Comparison of ENCODE assay signal across 24 cellular contexts in the genomic region with DNA sequence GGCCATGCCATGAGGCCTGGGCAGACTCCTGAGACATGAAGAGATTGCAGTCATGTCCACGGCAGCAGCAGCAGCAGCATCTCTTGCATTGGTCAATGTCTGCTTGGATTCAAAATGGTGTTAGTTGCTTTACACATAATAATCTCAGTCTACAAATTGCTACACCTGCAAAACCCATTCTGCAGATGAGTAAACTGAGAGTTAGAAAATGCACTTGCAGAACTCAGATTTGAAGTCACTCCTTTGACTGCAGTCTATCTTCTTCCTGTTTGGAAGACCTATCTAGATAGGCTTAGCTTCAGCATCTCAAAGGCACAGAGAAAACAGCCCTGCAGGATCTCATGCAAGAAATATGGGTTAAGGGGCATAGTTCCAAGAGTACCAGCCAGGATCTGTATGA.
DNase-seq lines count a peak whose midpoint lies in the region; ATAC-seq, FAIRE-seq and TF ChIP-seq lines count a peak whose summit lies in the region.
"Had no signal": no experiment of that assay in that cellular context is flagged by ENCODE, and none has a peak within 500 bp of the region (broad histone marks: within the 10 kb centered on the region; RNA-seq: fewer than 3 reads in every experiment).

No MANE protein-coding gene starts in this region.

- no peaks in the 10 kb centered on the region for H3K9me3 ChIP-seq in HepG2 (ENCODE audit: low read length)
- H3K9me3 ChIP-seq in right lobe of liver, result no peaks in the 10 kb centered on the region
- no peaks in the 10 kb centered on the region for H3K9me3 ChIP-seq in esophagus muscularis mucosa
- H3K9me3 ChIP-seq: BE2C, BLaER1 had no signal

- no peak for TF ChIP-seq RAD21 in HepG2 (CRISPR knock-in tag; IDR thresholded peaks at IDR 0.05)

- H3K36me3 ChIP-seq in HepG2 (replicated peaks in 1 of 2; ENCODE audit: control insufficient read depth in 1 of 2, insufficient read depth in 2 of 2, low read length in 2 of 2), result no peaks in the 10 kb centered on the region
- no peaks in the 10 kb centered on the region for H3K36me3 ChIP-seq in right lobe of liver
- H3K36me3 ChIP-seq in esophagus muscularis mucosa, result no peaks in the 10 kb centered on the region
- H3K36me3 ChIP-seq: BE2C, BLaER1 had no signal

- DNase-seq in HepG2 (ENCODE audit: low spot score) (no peak), right lobe of liver (no peak), esophagus muscularis mucosa (ENCODE audit: extremely low spot score) (peak; percentile 37), NCI-H82 treated with DMSO at 0.1 percent for 48 hours (lab: John Stamatoyannopoulos, UW; ENCODE audit: unreplicated experiment) (no peak), T-helper 1 cell (no peak)
- DNase-seq: ACHN; BE2C; C1 segment of cervical spinal cord; CD4-positive, alpha-beta memory T cell; CD4-positive, CD25-positive, alpha-beta regulatory T cell; CD8-positive, alpha-beta memory T cell; COR-L47; DMS 273 treated with DMSO at 0.1 percent for 48 hours; DMS153; DMS53; DMS79; DND-41; EL; GDM1 had no signal

- intact Hi-C loops in HepG2 (cut with micrococcal nuclease; ENCODE audit: unreplicated experiment), result no loop called here
- intact Hi-C loops in right lobe of liver (cut with DNase I), result no loop called here
- intact Hi-C loops in esophagus muscularis mucosa (cut with DNase I), result no loop called here

- H3K27ac ChIP-seq in HepG2 (ENCODE audit: extremely low read length, insufficient read depth, low read length) (no peak overlapping the region), right lobe of liver (no peak overlapping the region), esophagus muscularis mucosa (replicated peaks in 1 of 4) (no peak overlapping the region)
- H3K27ac ChIP-seq: 22Rv1, BLaER1 had no signal

- 14% methylated on average over 1 of the region's 1 CpG for WGBS in HepG2 (ENCODE audit: low lambda C conversion rate)
- 83% methylated on average over 1 of the region's 1 CpG for WGBS in right lobe of liver (ENCODE audit: insufficient coverage, low coverage, low lambda C conversion rate, missing lambda C conversion rate)
- WGBS in esophagus muscularis mucosa, result 100% methylated on average over 1 of the region's 1 CpG

- BruUV-seq in HepG2 (replicated peaks; lab: Mats Ljungman, UMichigan), result no TSS peak

- no peak overlapping the region for H3K9ac ChIP-seq in HepG2 (ENCODE audit: insufficient read depth, low read depth, low read length)
- H3K9ac ChIP-seq: BLaER1 had no signal

- ATAC-seq in HepG2 (no peak), right lobe of liver (no peak)
- ATAC-seq: GM12878 had no signal

- POLR2A ChIA-PET in HepG2 (lab: Yijun Ruan, JAX), result no interaction called here

- no peaks in the 10 kb centered on the region for H3K79me2 ChIP-seq in HepG2 (ENCODE audit: insufficient read depth, low read length)

- H3K27me3 ChIP-seq in HepG2 (ENCODE audit: control insufficient read depth in 1 of 2, insufficient read depth in 2 of 2, low read length in 2 of 2) (peaks cover 2 to 7% of the 10 kb centered on the region in 2 experiments; a peak in 1 of 5 replicates), right lobe of liver (no peaks in the 10 kb centered on the region), esophagus muscularis mucosa (no peaks in the 10 kb centered on the region)
- H3K27me3 ChIP-seq: BE2C, BLaER1 had no signal

- CTCF ChIA-PET in HepG2 (lab: Yijun Ruan, JAX; ENCODE audit: low intra/inter-chr PET ratio, low total read pairs), result no interaction called here

- TF ChIP-seq POLR2A in HepG2 (IDR thresholded peaks at IDR 0.05; ENCODE audit: insufficient read depth in 1 of 2, low read depth in 2 of 2, low read length in 2 of 2), result no peak
- no peak for TF ChIP-seq POLR2A in right lobe of liver (IDR thresholded peaks at IDR 0.05)
- TF ChIP-seq POLR2A in esophagus muscularis mucosa (IDR thresholded peaks at IDR 0.05; ENCODE audit: low read depth), result no peak

- H3K4me2 ChIP-seq in HepG2 (ENCODE audit: low read depth, low read length), result no peak overlapping the region

- TF ChIP-seq EP300 in HepG2 (IDR thresholded peaks at IDR 0.05; ENCODE audit: low read depth in 2 of 2, low read length in 2 of 2), result no peak
- no peak for TF ChIP-seq EP300 in HepG2 (CRISPR knock-in tag; IDR thresholded peaks at IDR 0.05; ENCODE audit: borderline replicate concordance)
- TF ChIP-seq EP300 in esophagus muscularis mucosa (IDR thresholded peaks at IDR 0.05), result no peak

- in situ Hi-C loops in HepG2 (cut with HindIII; ENCODE audit: extremely low pct_ligation_motif_present, low pct_unique_long_range_greater_than_20kb), result no loop called here

- H3K4me1 ChIP-seq in HepG2 (ENCODE audit: insufficient read depth, low read length), result no peaks in the 10 kb centered on the region
- H3K4me1 ChIP-seq in right lobe of liver, result no peaks in the 10 kb centered on the region
- peaks cover 0 to 4% (median 0%) of the 10 kb centered on the region in 4 donors for H3K4me1 ChIP-seq in esophagus muscularis mucosa
- H3K4me1 ChIP-seq: BE2C had no signal

- no peaks in the 10 kb centered on the region for H4K20me1 ChIP-seq in HepG2 (ENCODE audit: insufficient read depth, low read length)
- H4K20me1 ChIP-seq: BLaER1 had no signal

- no peak for FAIRE-seq in HepG2 (lab: Jason Lieb, UNC)
- FAIRE-seq: GM12878, GM12892, GM18507 had no signal

- no peak overlapping the region for H2AFZ ChIP-seq in HepG2 (ENCODE audit: low read length)

- H3K4me3 ChIP-seq in HepG2 (replicated peaks in 1 of 3; ENCODE audit: insufficient read depth in 1 of 3, low read depth in 2 of 3, low read length in 3 of 3), result no peak overlapping the region
- no peak overlapping the region for H3K4me3 ChIP-seq in right lobe of liver
- H3K4me3 ChIP-seq in esophagus muscularis mucosa, result no peak overlapping the region
- H3K4me3 ChIP-seq: BLaER1, GM12878 had no signal

- TF ChIP-seq CTCF in HepG2 (CRISPR knock-in tag; IDR thresholded peaks at IDR 0.05) (no peak), right lobe of liver (IDR thresholded peaks at IDR 0.05) (no peak), esophagus muscularis mucosa (IDR thresholded peaks at IDR 0.05) (no peak)

TF ChIP-seq in HepG2, 621 proteins besides CTCF, POLR2A, EP300 and RAD21:
- peak; percentile 37; the same call in 1 of the 2 replicates for TF ChIP-seq ZNF629 (CRISPR knock-in tag; conservative IDR thresholded peaks at IDR 0.05)
- no peak for TF ChIP-seq SP1 (IDR thresholded peaks at IDR 0.05)
- no peak for TF ChIP-seq SP1 (CRISPR knock-in tag; IDR thresholded peaks at IDR 0.05)
TF ChIP-seq in HepG2: peak in this region for 1.
